ENCODE assay signal across 12 cellular contexts in the genomic region with DNA sequence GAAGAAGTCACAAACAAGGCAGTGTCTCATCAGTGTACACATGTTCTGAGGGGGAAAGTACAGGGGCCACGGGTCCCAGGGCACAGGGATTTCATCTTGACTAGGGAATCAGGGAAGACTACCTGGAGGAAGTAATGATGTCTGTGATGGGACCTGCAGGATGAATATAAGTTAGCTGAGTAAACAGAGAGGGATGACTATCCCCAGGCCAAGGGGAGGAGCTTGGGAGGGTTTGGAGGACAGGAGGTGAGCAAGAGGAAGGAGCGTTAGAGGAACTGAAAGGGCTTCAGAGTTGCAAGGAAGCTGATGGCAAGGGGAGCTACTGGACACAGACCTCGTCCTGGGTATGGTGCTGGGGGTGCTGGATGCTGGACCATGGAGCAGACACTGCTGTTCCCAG. TPM values are rescaled to one million over a fixed set of nuclear protein-coding genes. Genes with fewer than 3 reads are reported as not detected.
DNase-seq lines count a peak whose midpoint lies in the region; ATAC-seq and TF ChIP-seq lines count a peak whose summit lies in the region.
"Had no signal": no experiment of that assay in that cellular context is flagged by ENCODE, and none has a peak within 500 bp of the region (broad histone marks: within the 10 kb centered on the region; RNA-seq: fewer than 3 reads in every experiment).

No MANE protein-coding gene starts in this region.

- H3K4me3 ChIP-seq in BLaER1 = no peak overlapping the region
- H3K4me3 ChIP-seq: thoracic aorta had no signal

- H3K4me1 Mint-ChIP-seq in CD4-positive, alpha-beta T cell (ENCODE audit: low read depth) = peaks cover 46% of the 10 kb centered on the region
- H3K4me1 Mint-ChIP-seq in naive thymus-derived CD8-positive, alpha-beta T cell = peaks cover 22 to 57% (median 40%) of the 10 kb centered on the region in 4 donors

- no peak for TF ChIP-seq CTCF in CD4-positive, alpha-beta T cell (IDR thresholded peaks at IDR 0.05)

- H3K4me1 ChIP-seq in BLaER1 = peaks cover 86% of the 10 kb centered on the region

- no peaks in the 10 kb centered on the region; the same call in 1 of the 2 replicates for H3K27me3 ChIP-seq in BLaER1
- no peaks in the 10 kb centered on the region for H3K27me3 ChIP-seq in CD4-positive, alpha-beta T cell (ENCODE audit: control insufficient read depth, insufficient read depth, low read length)

- H3K4me3 Mint-ChIP-seq in CD4-positive, alpha-beta T cell = no peak overlapping the region
- H3K4me3 Mint-ChIP-seq in naive thymus-derived CD8-positive, alpha-beta T cell = no peak overlapping the region
- H3K4me3 Mint-ChIP-seq: activated naive CD8-positive, alpha-beta T cell treated with anti-CD3 and anti-CD28 coated beads, Interleukin-2, amount 10 ng/mL, durations not matched to agents 7 days and 5 days; CD8-positive, alpha-beta T cell; memory B cell had no signal

- peak overlapping the region; percentile 90 for H3K4me2 ChIP-seq in BLaER1

- POLR2A ChIA-PET in CD4-positive, alpha-beta T cell (lab: Charles Lee) = interaction anchor here (1.0 kb wide), 1 partner anchor 14 kb away, joined by 3 read pairs; no protein-coding TSS in a partner anchor
- POLR2A ChIA-PET in naive thymus-derived CD8-positive, alpha-beta T cell (lab: Charles Lee) = no interaction called here

- intact Hi-C loops in CD4-positive, alpha-beta T cell (cut with DNase I, micrococcal nuclease) = loop anchor here in 1 of 2 experiments (10.0 kb wide), 1 partner anchor 99 kb away; no protein-coding TSS in a partner anchor

- peak overlapping the region; percentile 52; the same call in 1 of the 2 replicates for H3K27ac ChIP-seq in BLaER1
- no peak overlapping the region for H3K27ac ChIP-seq in CD4-positive, alpha-beta T cell (ENCODE audit: low read depth, low read length)

- no peaks in the 10 kb centered on the region for H3K9me3 ChIP-seq in BLaER1
- no peaks in the 10 kb centered on the region for H3K9me3 ChIP-seq in CD4-positive, alpha-beta T cell (ENCODE audit: control insufficient read depth, low read length)
- H3K9me3 ChIP-seq: thoracic aorta had no signal

- H3K36me3 Mint-ChIP-seq in CD4-positive, alpha-beta T cell (ENCODE audit: low read depth) = peaks cover 4% of the 10 kb centered on the region
- no peaks in the 10 kb centered on the region for H3K36me3 Mint-ChIP-seq in naive thymus-derived CD8-positive, alpha-beta T cell
- H3K36me3 Mint-ChIP-seq: activated naive CD8-positive, alpha-beta T cell treated with anti-CD3 and anti-CD28 coated beads, Interleukin-2, amount 10 ng/mL, durations not matched to agents 7 days and 5 days had no signal

- H3K27me3 Mint-ChIP-seq in CD4-positive, alpha-beta T cell = no peaks in the 10 kb centered on the region
- H3K27me3 Mint-ChIP-seq in naive thymus-derived CD8-positive, alpha-beta T cell = peaks cover 0 to 4% (median 0%) of the 10 kb centered on the region in 5 donors
- H3K27me3 Mint-ChIP-seq: memory B cell had no signal

- ATAC-seq in esophagus mucosa (peak; percentile 65), GM19452 (IDR thresholded peaks at IDR 0.05; ENCODE audit: unreplicated experiment) (no peak)
- no peak for ATAC-seq in CD4-positive, alpha-beta T cell (ENCODE audit: poor library complexity)
- ATAC-seq in naive thymus-derived CD8-positive, alpha-beta T cell = no peak
- ATAC-seq: CD8-positive, alpha-beta T cell had no signal

- DNase-seq in H4 (ENCODE audit: low spot score) = peak; percentile 52
- peak; percentile 36 for DNase-seq in RPMI8226
- DNase-seq in NCI-H2227 (lab: John Stamatoyannopoulos, UW; ENCODE audit: unreplicated experiment) = no peak
- no peak for DNase-seq in CD4-positive, alpha-beta T cell
- no peak for DNase-seq in naive thymus-derived CD8-positive, alpha-beta T cell
- DNase-seq: activated naive CD8-positive, alpha-beta T cell treated with anti-CD3 and anti-CD28 coated beads, Interleukin-2, amount 10 ng/mL, durations not matched to agents 7 days and 5 days had no signal

- H3K36me3 ChIP-seq in BLaER1 = peaks cover 33% of the 10 kb centered on the region
- H3K36me3 ChIP-seq: thoracic aorta had no signal

- H3K27ac Mint-ChIP-seq in CD4-positive, alpha-beta T cell = no peak overlapping the region
- H3K27ac Mint-ChIP-seq in naive thymus-derived CD8-positive, alpha-beta T cell = peak overlapping the region in 2 of 10 donors; percentile 33 to 46
- H3K27ac Mint-ChIP-seq: activated naive CD8-positive, alpha-beta T cell treated with anti-CD3 and anti-CD28 coated beads, Interleukin-2, amount 10 ng/mL, durations not matched to agents 7 days and 5 days; memory B cell had no signal

- peaks cover 16% of the 10 kb centered on the region; the same call in 1 of the 2 replicates for H4K20me1 ChIP-seq in BLaER1

- H3K9me3 Mint-ChIP-seq in CD4-positive, alpha-beta T cell = no peaks in the 10 kb centered on the region
- H3K9me3 Mint-ChIP-seq in naive thymus-derived CD8-positive, alpha-beta T cell = no peaks in the 10 kb centered on the region
- H3K9me3 Mint-ChIP-seq: activated naive CD8-positive, alpha-beta T cell treated with anti-CD3 and anti-CD28 coated beads, Interleukin-2, amount 10 ng/mL, durations not matched to agents 7 days and 5 days; CD8-positive, alpha-beta T cell; memory B cell had no signal

- CTCF ChIA-PET in CD4-positive, alpha-beta T cell (lab: Charles Lee) = interaction anchor here (1.2 to 1.7 kb wide), 3 partner anchors 16 to 101 kb away, joined by 4 to 5 read pairs (median 4); no protein-coding TSS in a partner anchor

- no peak overlapping the region for H3K9ac ChIP-seq in BLaER1

RNA-seq across cellular contexts. Expression of gene TRAF6, which starts 56.4 kb away (rescaled TPM):
- total RNA-seq in H4 (2014; rRNA removed; shearing (Covaris generic)) = 8.8 and 9.1 TPM in 2 replicates
- total RNA-seq in esophagus mucosa = 7.9 TPM
- 10 to 100 TPM; 27.9 to 29.0 TPM for total RNA-seq in CD4-positive, alpha-beta T cell
- 10 to 100 TPM; 18.9 TPM for total RNA-seq in naive thymus-derived CD8-positive, alpha-beta T cell
- 1 to 10 TPM; 5.4 to 9.5 (median 6.9) TPM for polyA plus RNA-seq in naive thymus-derived CD8-positive, alpha-beta T cell

Comparison
In these comparisons a context has a peak if more than half of its experiments do, and no peak if none do; other contexts are left out.
1. DNase-seq: peak in H4 (single experiment) and RPMI8226 (single experiment); none in NCI-H2227 (single experiment), CD4-positive, alpha-beta T cell (0 of 10) and naive thymus-derived CD8-positive, alpha-beta T cell (0 of 10).